Comparison of ENCODE assay signal across 8 cellular contexts in the genomic region with DNA sequence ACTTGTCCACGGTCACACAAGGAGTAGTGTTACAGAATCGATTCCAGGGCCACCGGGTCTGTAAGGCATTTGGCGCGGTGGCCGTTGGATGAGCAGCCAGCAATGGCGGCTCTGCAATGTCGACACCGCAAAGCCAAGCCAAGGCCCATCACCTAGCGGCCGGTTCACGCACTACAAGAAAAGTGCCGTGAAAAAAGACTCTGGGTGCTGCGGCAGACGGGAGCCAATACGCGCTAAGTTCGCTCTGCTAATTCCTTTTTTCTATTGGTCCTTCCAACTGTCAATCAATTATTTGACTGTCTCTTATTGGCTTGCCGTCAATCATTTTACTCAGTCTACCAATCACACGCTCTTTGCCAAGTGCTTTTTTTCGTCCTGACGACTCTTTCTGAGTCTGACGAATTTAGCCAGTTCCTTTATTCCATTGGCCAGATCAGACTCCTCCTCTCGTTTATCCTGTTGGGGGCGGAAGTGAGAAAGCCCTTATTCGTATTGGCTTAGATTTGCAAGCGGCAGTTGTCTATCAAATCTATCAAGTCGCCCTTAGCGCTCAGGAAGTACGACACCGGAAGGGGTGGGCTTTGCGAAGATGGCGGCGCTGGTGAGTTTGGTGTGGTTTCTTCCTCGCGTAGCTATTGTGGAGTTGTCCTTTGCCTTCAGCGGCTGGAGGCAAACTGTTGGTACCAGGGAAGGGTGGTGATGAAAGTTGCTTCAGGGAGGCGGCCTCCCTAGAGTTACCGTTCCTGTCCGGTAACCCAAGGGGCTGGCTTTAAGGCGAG. TPM values are rescaled to one million over a fixed set of nuclear protein-coding genes. Genes with fewer than 3 reads are reported as not detected.
DNase-seq lines count a peak whose midpoint lies in the region; ATAC-seq and TF ChIP-seq lines count a peak whose summit lies in the region.

A gene with protein sequence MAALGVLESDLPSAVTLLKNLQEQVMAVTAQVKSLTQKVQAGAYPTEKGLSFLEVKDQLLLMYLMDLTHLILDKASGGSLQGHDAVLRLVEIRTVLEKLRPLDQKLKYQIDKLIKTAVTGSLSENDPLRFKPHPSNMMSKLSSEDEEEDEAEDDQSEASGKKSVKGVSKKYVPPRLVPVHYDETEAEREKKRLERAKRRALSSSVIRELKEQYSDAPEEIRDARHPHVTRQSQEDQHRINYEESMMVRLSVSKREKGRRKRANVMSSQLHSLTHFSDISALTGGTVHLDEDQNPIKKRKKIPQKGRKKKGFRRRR (plus strand): TSS at position 577 of the 779 bp plus-strand sequence. CDS start 13 bp downstream, at position 590.

- H3K9me3 Mint-ChIP-seq in activated T-helper 2 cell treated with anti-CD3 and anti-CD28 coated beads, Interferon-gamma antibody, Interleukin-2, Interleukin-4, amounts not matched to agents 10 μg/mL and 5 μg/mL and 100 μg/mL, durations not matched to agents 14 hours and 24 hours and 36 hours, result no peaks in the 10 kb centered on the region
- H3K9me3 Mint-ChIP-seq in natural killer cell, result no peaks in the 10 kb centered on the region

- peak within 1 kb of the TSS; percentile 78 for H3K27ac ChIP-seq in RWPE1

- H3K4me3 Mint-ChIP-seq in activated T-helper 2 cell treated with anti-CD3 and anti-CD28 coated beads, Interferon-gamma antibody, Interleukin-2, Interleukin-4, amounts not matched to agents 10 μg/mL and 5 μg/mL and 100 μg/mL, durations not matched to agents 14 hours and 24 hours and 36 hours (ENCODE audit: low read depth), result no peak within 1 kb of the TSS
- no peak within 1 kb of the TSS for H3K4me3 Mint-ChIP-seq in natural killer cell

- intact Hi-C loops in activated T-helper 2 cell treated with anti-CD3 and anti-CD28 coated beads, Interferon-gamma antibody, Interleukin-2, Interleukin-4, amounts not matched to agents 10 μg/mL and 5 μg/mL and 100 μg/mL, durations not matched to agents 14 hours and 24 hours and 36 hours (cut with micrococcal nuclease), result loop anchor here (1.0 kb wide), 2 partner anchors 86 to 148 kb away; a partner anchor contains a TSS
- intact Hi-C loops in natural killer cell (cut with micrococcal nuclease), result loop anchor here (1.0 kb wide), 3 partner anchors 82 to 168 kb away; a partner anchor contains a TSS

- POLR2A ChIA-PET in RWPE1 (lab: Yijun Ruan, JAX; ENCODE audit: low non-redundant PET), result no interaction called here

- H3K27me3 Mint-ChIP-seq in activated T-helper 2 cell treated with anti-CD3 and anti-CD28 coated beads, Interferon-gamma antibody, Interleukin-2, Interleukin-4, amounts not matched to agents 10 μg/mL and 5 μg/mL and 100 μg/mL, durations not matched to agents 14 hours and 24 hours and 36 hours (ENCODE audit: low read depth), result no peaks in the 10 kb centered on the region
- H3K27me3 Mint-ChIP-seq in natural killer cell (ENCODE audit: low read depth in 2 of 2), result peaks cover 3 to 5% of the 10 kb centered on the region in 2 donors

- CTCF ChIA-PET in RWPE1 (lab: Yijun Ruan, JAX), result interaction anchor here (0.6 kb wide), 1 partner anchor 15 kb away, joined by 4 read pairs; no protein-coding TSS in a partner anchor

- H3K27ac Mint-ChIP-seq in activated T-helper 2 cell treated with anti-CD3 and anti-CD28 coated beads, Interferon-gamma antibody, Interleukin-2, Interleukin-4, amounts not matched to agents 10 μg/mL and 5 μg/mL and 100 μg/mL, durations not matched to agents 14 hours and 24 hours and 36 hours, result peak within 1 kb of the TSS; percentile 52
- no peak within 1 kb of the TSS for H3K27ac Mint-ChIP-seq in natural killer cell

- peak within 1 kb of the TSS; percentile 71 for H3K4me3 ChIP-seq in LNCaP clone FGC (ENCODE audit: low read depth, low read length)

- H3K4me1 Mint-ChIP-seq in activated T-helper 2 cell treated with anti-CD3 and anti-CD28 coated beads, Interferon-gamma antibody, Interleukin-2, Interleukin-4, amounts not matched to agents 10 μg/mL and 5 μg/mL and 100 μg/mL, durations not matched to agents 14 hours and 24 hours and 36 hours (ENCODE audit: low read depth), result peaks cover 10% of the 10 kb centered on the region
- peaks cover 0 to 5% of the 10 kb centered on the region in 2 donors for H3K4me1 Mint-ChIP-seq in natural killer cell

- peaks cover 31% of the 10 kb centered on the region for H3K36me3 Mint-ChIP-seq in activated T-helper 2 cell treated with anti-CD3 and anti-CD28 coated beads, Interferon-gamma antibody, Interleukin-2, Interleukin-4, amounts not matched to agents 10 μg/mL and 5 μg/mL and 100 μg/mL, durations not matched to agents 14 hours and 24 hours and 36 hours (ENCODE audit: low read depth)
- no peaks in the 10 kb centered on the region for H3K36me3 Mint-ChIP-seq in natural killer cell

- peak; percentile 99 for DNase-seq in ELR (ENCODE audit: low read depth)
- peak; percentile 100 for DNase-seq in H4 (ENCODE audit: low spot score)
- DNase-seq in LNCaP clone FGC (ENCODE audit: low read depth), result peak; percentile 100
- peak; percentile 98 for DNase-seq in RWPE1 (ENCODE audit: low spot score)
- DNase-seq in activated T-helper 2 cell treated with anti-CD3 and anti-CD28 coated beads, Interferon-gamma antibody, Interleukin-2, Interleukin-4, amounts not matched to agents 10 μg/mL and 5 μg/mL and 100 μg/mL, durations not matched to agents 14 hours and 24 hours and 36 hours (ENCODE audit: low spot score), result peak; percentile 91
- DNase-seq in fibroblast of peridontal ligament (ENCODE audit: extremely low read depth), result peak; percentile 100
- peak; percentile 84 for DNase-seq in natural killer cell
- DNase-seq in stimulated activated naive CD4-positive, alpha-beta T cell treated with Interleukin-2 at 50 U/mL for 16 hours (lab: John Stamatoyannopoulos, UW), result peak; percentile 91

- ATAC-seq in natural killer cell, result peak; percentile 89 to 97 (median 90)

- peak; percentile 64 for TF ChIP-seq CTCF in LNCaP clone FGC (IDR thresholded peaks at IDR 0.05; ENCODE audit: control insufficient read depth, extremely low read depth, insufficient read depth)
- TF ChIP-seq CTCF in RWPE1 (conservative IDR thresholded peaks at IDR 0.05; ENCODE audit: low read depth), result peak; percentile 85
- peak; percentile 65 for TF ChIP-seq CTCF in natural killer cell (IDR thresholded peaks at IDR 0.05)

RNA-seq across cellular contexts. Expression of the gene that starts here (rescaled TPM):
- 65.3 and 80.2 TPM in 2 replicates for total RNA-seq in H4 (2014; rRNA removed; shearing (Covaris generic))
- total RNA-seq in activated T-helper 2 cell treated with anti-CD3 and anti-CD28 coated beads, Interferon-gamma antibody, Interleukin-2, Interleukin-4, amounts not matched to agents 10 μg/mL and 5 μg/mL and 100 μg/mL, durations not matched to agents 14 hours and 24 hours and 36 hours, result 65.6 and 65.7 TPM in 2 replicates
- 100 to 1,000 TPM; 110 to 136 (median 126) TPM for total RNA-seq in natural killer cell

Comparison
In these comparisons a context has a peak if more than half of its experiments do, and no peak if none do; other contexts are left out.
1. Peak in every context shown above with its lines: DNase-seq, ATAC-seq, H3K4me3 ChIP-seq and H3K27ac ChIP-seq.